ENCODE assay signal across 8 cellular contexts in genomic region chr2:59889305-59889704, GRCh38.
"Had no signal": no experiment of that assay in that cellular context is flagged by ENCODE, and none has a peak within 500 bp of the region (broad histone marks: within the 10 kb centered on the region; RNA-seq: fewer than 3 reads in every experiment).

No MANE protein-coding gene starts in this region.

- ATAC-seq: HCT116 had no signal

- H3K27ac ChIP-seq: GM23248 had no signal

- H3K9ac ChIP-seq: GM23248 had no signal

- H2AFZ ChIP-seq: GM23248 had no signal

- H3K4me3 ChIP-seq: GM23248, HAP-1 had no signal

- DNase-seq: GM23248, GOT3, H7, HFFc6, KG1 had no signal

- H3K9me3 ChIP-seq: HAP-1 had no signal

- FAIRE-seq: HTR-8/SVneo had no signal

- H3K4me1 ChIP-seq: HAP-1 had no signal

- H3K36me3 ChIP-seq: HAP-1 had no signal
